ENCODE assay signal across 18 cellular contexts in the genomic region with DNA sequence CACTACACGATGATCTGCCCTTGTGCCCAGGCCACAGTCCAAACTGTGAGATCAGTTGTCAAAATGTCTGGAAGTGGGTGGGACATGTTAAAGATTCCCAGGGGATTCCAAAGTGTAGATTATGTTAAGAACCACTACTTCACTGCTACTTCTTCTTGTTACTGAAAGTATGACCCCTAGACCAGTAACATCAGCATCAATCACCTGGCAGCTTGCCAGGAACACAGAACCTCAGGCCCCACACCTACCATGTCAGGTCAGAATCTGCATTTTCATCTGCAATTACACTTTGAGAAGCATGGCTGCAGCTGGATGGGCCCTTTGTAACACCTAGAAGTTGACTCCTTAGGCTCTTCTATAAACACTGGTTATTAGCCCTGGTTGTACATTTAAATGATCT. TPM values are rescaled to one million over a fixed set of nuclear protein-coding genes. Genes with fewer than 3 reads are reported as not detected.
DNase-seq lines count a peak whose midpoint lies in the region; ATAC-seq and TF ChIP-seq lines count a peak whose summit lies in the region.
"Had no signal": no experiment of that assay in that cellular context is flagged by ENCODE, and none has a peak within 500 bp of the region (broad histone marks: within the 10 kb centered on the region; RNA-seq: fewer than 3 reads in every experiment).

No MANE protein-coding gene starts in this region.

- H3K4me1 Mint-ChIP-seq in activated T-cell treated with anti-CD3 and anti-CD28 coated beads, Interleukin-2, amount 50 U/mL, for 24 hours (ENCODE audit: low read depth): no peaks in the 10 kb centered on the region
- H3K4me1 Mint-ChIP-seq: CD14-positive monocyte, GM23338 had no signal

- no TSS peak for BruUV-seq in PC-9 (replicated peaks; lab: Mats Ljungman, UMichigan)

- no peaks in the 10 kb centered on the region for H3K9me3 Mint-ChIP-seq in activated T-cell treated with anti-CD3 and anti-CD28 coated beads, Interleukin-2, amount 50 U/mL, for 24 hours
- H3K9me3 Mint-ChIP-seq: CD8-positive, alpha-beta T cell had no signal

- H3K9me3 ChIP-seq in BLaER1 treated with 17β-estradiol and CSF1 and Interleukin-3, amounts not matched to agents 10 nM and 100 nM (replicated peaks in 1 of 11): peaks cover 0 to 14% (median 8%) of the 10 kb centered on the region in 11 experiments; a peak in 12 of 22 replicates
- 0 out of 2 replicates have a peak, but pooled peaks cover 5% of the 10 kb centered on the region for H3K9me3 ChIP-seq in PC-9 (ENCODE audit: insufficient read depth, low read depth)

- no peak for ATAC-seq in HG02678 (IDR thresholded peaks at IDR 0.05; ENCODE audit: unreplicated experiment)
- ATAC-seq: CD8-positive, alpha-beta T cell; GM23338 had no signal

- no peak overlapping the region for H3K27ac Mint-ChIP-seq in activated T-cell treated with anti-CD3 and anti-CD28 coated beads, Interleukin-2, amount 50 U/mL, for 24 hours
- H3K27ac Mint-ChIP-seq: CD14-positive monocyte; CD8-positive, alpha-beta T cell; GM23338 had no signal

- H3K27ac ChIP-seq in BLaER1 treated with 17β-estradiol and CSF1 and Interleukin-3, amounts not matched to agents 10 nM and 100 nM: no peak overlapping the region
- H3K27ac ChIP-seq in PC-9: no peak overlapping the region

- H3F3A ChIP-seq in PC-9 (ENCODE audit: insufficient read depth, low read depth): no peaks in the 10 kb centered on the region

- H3K36me3 Mint-ChIP-seq in activated T-cell treated with anti-CD3 and anti-CD28 coated beads, Interleukin-2, amount 50 U/mL, for 24 hours (ENCODE audit: low read depth): no peaks in the 10 kb centered on the region
- H3K36me3 Mint-ChIP-seq: CD14-positive monocyte; CD8-positive, alpha-beta T cell had no signal

- H3K27me3 ChIP-seq in BLaER1 treated with 17β-estradiol and CSF1 and Interleukin-3, amounts not matched to agents 10 nM and 100 nM: no peaks in the 10 kb centered on the region
- H3K27me3 ChIP-seq in PC-9 (ENCODE audit: insufficient read depth, low read depth): no peaks in the 10 kb centered on the region

- no peak overlapping the region for H3K4me3 ChIP-seq in BLaER1 treated with 17β-estradiol and CSF1 and Interleukin-3, amounts not matched to agents 10 nM and 100 nM
- no peak overlapping the region for H3K4me3 ChIP-seq in PC-9
- H3K4me3 ChIP-seq: GM23338 had no signal

- DNase-seq in NCI-H748 (lab: John Stamatoyannopoulos, UW; ENCODE audit: unreplicated experiment): peak; percentile 29
- DNase-seq in NCI-H748 treated with DMSO at 0.1 percent for 48 hours (lab: John Stamatoyannopoulos, UW): no peak
- no peak for DNase-seq in PC-9
- DNase-seq in NCI-H2171 treated with DMSO at 0.1 percent for 48 hours (lab: John Stamatoyannopoulos, UW): no peak
- DNase-seq in activated T-cell treated with anti-CD3 and anti-CD28 coated beads, Interleukin-2, amount 50 U/mL, for 24 hours: no peak
- DNase-seq: ACHN; CD8-positive, alpha-beta T cell; COR-L47; DMS153; GF-D8; H7; IMR-90; KG1 had no signal

- CTCF ChIA-PET in PC-9 (lab: Charles Lee): no interaction called here

- peaks cover 15% of the 10 kb centered on the region for H3K27me3 Mint-ChIP-seq in activated T-cell treated with anti-CD3 and anti-CD28 coated beads, Interleukin-2, amount 50 U/mL, for 24 hours

- H3K79me2 ChIP-seq in PC-9 (ENCODE audit: low read depth): no peaks in the 10 kb centered on the region

- H3K9ac ChIP-seq in BLaER1 treated with 17β-estradiol and CSF1 and Interleukin-3, amounts not matched to agents 10 nM and 100 nM: no peak overlapping the region

- H3K9me2 ChIP-seq in PC-9 (ENCODE audit: insufficient read depth): no peaks in the 10 kb centered on the region

- peak overlapping the region in 9 of 11 experiments; percentile 23 to 72 (median 49); a peak in 15 of 22 replicates for H3K4me2 ChIP-seq in BLaER1 treated with 17β-estradiol and CSF1 and Interleukin-3, amounts not matched to agents 10 nM and 100 nM
- no peak overlapping the region for H3K4me2 ChIP-seq in PC-9
- H3K4me2 ChIP-seq: GM23338 had no signal

- POLR2A ChIA-PET in PC-9 (lab: Charles Lee; ENCODE audit: unreplicated experiment): no interaction called here

- no peak for TF ChIP-seq CTCF in PC-9 (conservative IDR thresholded peaks at IDR 0.05)

- H3K4me1 ChIP-seq in BLaER1 treated with 17β-estradiol and CSF1 and Interleukin-3, amounts not matched to agents 10 nM and 100 nM: peaks cover 0 to 26% (median 12%) of the 10 kb centered on the region in 10 experiments; a peak in 15 of 20 replicates
- no peaks in the 10 kb centered on the region for H3K4me1 ChIP-seq in PC-9 (replicated peaks; ENCODE audit: insufficient read depth)

- intact Hi-C loops in PC-9 (cut with micrococcal nuclease; ENCODE audit: unreplicated experiment): no loop called here

- H3K36me3 ChIP-seq in BLaER1 treated with 17β-estradiol and CSF1 and Interleukin-3, amounts not matched to agents 10 nM and 100 nM: no peaks in the 10 kb centered on the region
- no peaks in the 10 kb centered on the region for H3K36me3 ChIP-seq in PC-9 (ENCODE audit: low read depth)

- H3K4me3 Mint-ChIP-seq in activated T-cell treated with anti-CD3 and anti-CD28 coated beads, Interleukin-2, amount 50 U/mL, for 24 hours: no peak overlapping the region
- H3K4me3 Mint-ChIP-seq: CD14-positive monocyte; CD8-positive, alpha-beta T cell; GM23338 had no signal

- no peaks in the 10 kb centered on the region for H4K20me1 ChIP-seq in BLaER1 treated with 17β-estradiol and CSF1 and Interleukin-3, amounts not matched to agents 10 nM and 100 nM
- H4K20me1 ChIP-seq in PC-9 (ENCODE audit: insufficient read depth): no peaks in the 10 kb centered on the region

- peak overlapping the region; percentile 25; the same call in 1 of the 2 replicates for H2AFZ ChIP-seq in PC-9
- H2AFZ ChIP-seq: GM23338 had no signal

RNA-seq across cellular contexts. Expression of gene RFPL4B, which starts 36.1 kb away (rescaled TPM):
- total RNA-seq in PC-9 (2021): 0.48 and 0.85 TPM in 2 replicates
- total RNA-seq: A172; CD8-positive, alpha-beta T cell; GM23338; H7; IMR-90 had no signal
